9 cellular contexts compared by ENCODE assay signal in the genomic region with DNA sequence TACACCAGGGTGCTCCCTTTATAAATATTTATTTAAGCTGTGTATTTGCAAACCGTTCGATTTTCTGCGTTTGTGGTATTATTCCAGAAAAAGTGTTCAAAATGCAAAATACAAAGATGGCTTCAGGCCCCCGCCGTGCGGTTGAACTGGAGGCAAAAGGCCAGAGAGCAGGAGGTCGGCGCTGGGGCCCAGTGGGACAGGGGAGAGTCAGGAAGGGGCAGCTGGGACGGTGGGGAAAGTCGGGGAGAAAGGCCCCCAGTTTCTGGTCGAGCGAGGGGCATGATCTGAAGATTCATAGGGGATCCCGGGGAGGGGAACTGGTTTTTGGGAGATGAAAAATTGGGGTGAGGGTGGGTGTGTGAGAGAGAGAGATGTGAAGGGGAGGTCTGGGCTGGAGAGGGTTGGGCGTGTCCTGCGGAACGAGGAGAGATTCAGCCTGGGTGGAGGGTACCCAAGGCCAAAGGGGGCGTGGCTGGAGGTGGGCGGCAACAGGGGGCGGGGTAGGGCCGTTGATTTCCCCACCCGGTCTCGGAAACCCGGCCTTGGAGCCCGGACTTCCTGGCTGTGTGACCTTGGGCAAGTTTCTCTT. TPM values are rescaled to one million over a fixed set of nuclear protein-coding genes. Genes with fewer than 3 reads are reported as not detected.
DNase-seq lines count a peak whose midpoint lies in the region; ATAC-seq, FAIRE-seq and TF ChIP-seq lines count a peak whose summit lies in the region.
"Had no signal": no experiment of that assay in that cellular context is flagged by ENCODE, and none has a peak within 500 bp of the region (broad histone marks: within the 10 kb centered on the region; RNA-seq: fewer than 3 reads in every experiment).

No MANE protein-coding gene starts in this region.

- no peak for TF ChIP-seq EP300 in GM12878 (IDR thresholded peaks at IDR 0.05; ENCODE audit: borderline replicate concordance in 1 of 2, control insufficient read depth in 1 of 2, low read depth in 2 of 2, low read length in 2 of 2)

- H2AFZ ChIP-seq in GM12878 (ENCODE audit: control insufficient read depth, low read depth, low read length), result no peak overlapping the region

- SMC1A ChIA-PET in GM12878 (lab: Charles Lee; ENCODE audit: uncharacterized antibody, unreplicated experiment), result no interaction called here

- DNase-seq in CD1c-positive myeloid dendritic cell (ENCODE audit: extremely low spot score) (peak; percentile 41), HAP-1 (ENCODE audit: low spot score in 2 of 2) (peak; percentile 91 to 97), Panc1 (ENCODE audit: low read depth, low spot score) (no peak), GM12878 (ENCODE audit: low read depth, low spot score) (no peak), hypothalamus (lab: John Stamatoyannopoulos, UW) (peak in 30 of 51 donors; percentile 7 to 66 (median 36)), sciatic nerve (ENCODE audit: low spot score) (peak; percentile 94)

- no peak for TF ChIP-seq RAD21 in GM12878 (IDR thresholded peaks at IDR 0.05; ENCODE audit: insufficient read depth, low read depth, low read length)

- TF ChIP-seq CTCF in Panc1 (IDR thresholded peaks at IDR 0.05) (no peak), GM12878 (IDR thresholded peaks at IDR 0.05 in 2 of 3, conservative IDR thresholded peaks at IDR 0.05 in 1 of 3; ENCODE audit: control insufficient read depth in 2 of 3, extremely low read depth in 1 of 3, insufficient read depth in 1 of 3, low read depth in 3 of 3, low read length in 3 of 3) (no peak)

- H3K27me3 ChIP-seq in HAP-1 (ENCODE audit: low read depth) (no peaks in the 10 kb centered on the region), Panc1 (ENCODE audit: control insufficient read depth, insufficient read depth, low read length) (no peaks in the 10 kb centered on the region), GM12878 (replicated peaks in 1 of 2; ENCODE audit: control insufficient read depth in 2 of 2, insufficient read depth in 2 of 2, low read length in 1 of 2) (no peaks in the 10 kb centered on the region)

- RAD21 ChIA-PET in GM12878 (lab: Charles Lee; ENCODE audit: unreplicated experiment), result no interaction called here

- H3K4me3 ChIP-seq in HAP-1, result peak overlapping the region; percentile 64
- peak overlapping the region; percentile 91 to 92 for H3K4me3 ChIP-seq in Panc1 (ENCODE audit: low read depth in 2 of 2, low read length in 2 of 2)
- H3K4me3 ChIP-seq in GM12878, result peak overlapping the region; percentile 96; the same call in 1 of the 2 replicates

- BruUV-seq in Panc1 (replicated peaks; lab: Mats Ljungman, UMichigan) (no TSS peak), GM12878 (replicated peaks; lab: Mats Ljungman, UMichigan) (no TSS peak)

- H3K9me3 ChIP-seq in HAP-1 (no peaks in the 10 kb centered on the region), Panc1 (ENCODE audit: control insufficient read depth, insufficient read depth, low read depth, low read length) (no peaks in the 10 kb centered on the region), GM12878 (replicated peaks; ENCODE audit: control insufficient read depth, insufficient read depth, low read length) (no peaks in the 10 kb centered on the region)

- CTCF ChIA-PET in Panc1 (lab: Charles Lee), result no interaction called here
- CTCF ChIA-PET in GM12878 (lab: Yijun Ruan, JAX), result interaction anchor here (0.7 to 3.2 kb wide), 2 partner anchors 43 to 160 kb away, joined by 4 to 15 read pairs; no protein-coding TSS in a partner anchor

- H3K27ac ChIP-seq in Panc1 (ENCODE audit: low read length) (peak overlapping the region; percentile 92), GM12878 (ENCODE audit: control insufficient read depth, insufficient read depth) (peak overlapping the region; percentile 94)

- no peaks in the 10 kb centered on the region; the same call in 1 of the 2 replicates for H4K20me1 ChIP-seq in GM12878 (ENCODE audit: control insufficient read depth, insufficient read depth)

- peaks cover 26% of the 10 kb centered on the region for H3K4me1 ChIP-seq in HAP-1
- H3K4me1 ChIP-seq in Panc1 (ENCODE audit: control insufficient read depth, insufficient read depth, low read length), result peaks cover 15% of the 10 kb centered on the region
- no peaks in the 10 kb centered on the region for H3K4me1 ChIP-seq in GM12878 (ENCODE audit: control insufficient read depth, insufficient read depth, low read length)

- intact Hi-C loops in Panc1 (cut with micrococcal nuclease; ENCODE audit: unreplicated experiment) (no loop called here), GM12878 (cut with micrococcal nuclease; ENCODE audit: unreplicated experiment) (no loop called here), sciatic nerve (cut with DNase I) (no loop called here)

- peak overlapping the region; percentile 97 for H3K9ac ChIP-seq in GM12878 (ENCODE audit: control insufficient read depth, insufficient read depth, low read length)

- ATAC-seq in Panc1, result peak; percentile 70
- peak; percentile 64 for ATAC-seq in GM12878
- ATAC-seq in sciatic nerve, result peak; percentile 86
- ATAC-seq in HG03378 (IDR thresholded peaks at IDR 0.05; ENCODE audit: unreplicated experiment), result no peak
- ATAC-seq in GM18498 (IDR thresholded peaks at IDR 0.05; ENCODE audit: unreplicated experiment), result no peak

- H3K36me3 ChIP-seq in HAP-1 (replicated peaks), result no peaks in the 10 kb centered on the region
- no peaks in the 10 kb centered on the region for H3K36me3 ChIP-seq in Panc1 (ENCODE audit: control insufficient read depth, insufficient read depth, low read length)
- H3K36me3 ChIP-seq in GM12878 (ENCODE audit: control insufficient read depth in 2 of 2, insufficient read depth in 2 of 2, low read length in 1 of 2), result no peaks in the 10 kb centered on the region; a peak in 2 of 4 replicates

- peak; percentile 65 for FAIRE-seq in GM12878 (lab: Jason Lieb, UNC)

- POLR2A ChIA-PET in Panc1 (lab: Charles Lee), result no interaction called here
- POLR2A ChIA-PET in GM12878 (lab: Charles Lee), result no interaction called here

- peak overlapping the region; percentile 71 for H3K4me2 ChIP-seq in GM12878 (ENCODE audit: control insufficient read depth, insufficient read depth)

- in situ Hi-C loops in HAP-1 (cut with MboI; ENCODE audit: low sequenced_read_pairs), result no loop called here
- in situ Hi-C loops in Panc1 (cut with HindIII; ENCODE audit: low pct_unique_long_range_greater_than_20kb, low sequenced_read_pairs), result no loop called here
- in situ Hi-C loops in GM12878 (cut with MboI), result no loop called here

- WGBS in GM12878 (ENCODE audit: insufficient coverage, insufficient replicate concordance, low lambda C conversion rate, missing lambda C conversion rate), result 58% methylated on average over 15 of the region's 24 CpGs

- no peak for TF ChIP-seq POLR2A in GM12878 (IDR thresholded peaks at IDR 0.05; ENCODE audit: low read depth, low read length)

- peaks cover 9% of the 10 kb centered on the region for H3K79me2 ChIP-seq in GM12878 (ENCODE audit: control insufficient read depth, insufficient read depth, low read length)

RNA-seq across cellular contexts. Expression of a gene that starts 0.7 kb away (rescaled TPM):
- total RNA-seq in Panc1 (2021; ENCODE audit: unreplicated experiment) (150 TPM), GM12878 (2014; rRNA removed) (214 and 238 TPM in 2 replicates), GM12878 (2014; rRNA removed; fragmentation: Illumina TruSeq; extraction: Trizol) (36.9 and 45.4 TPM in 2 replicates), GM12878 (2021) (87.7 and 94.2 TPM in 2 replicates), sciatic nerve (35.7 TPM)
- 195 TPM for polyA plus RNA-seq in Panc1 (2012; ENCODE audit: insufficient read length)
- 14.8 and 15.0 TPM in 2 replicates for total RNA-seq in GM12878 (2013; cell fraction: nucleolus; rRNA removed)
- polyA plus RNA-seq in GM12878 (2011; ENCODE audit: low read depth), result 14.7 TPM
- polyA plus RNA-seq in GM12878 (2011; rRNA removed) (12.1 and 40.3 TPM in 2 replicates), GM12878 (2014; fragmentation: Illumina TruSeq; extraction: Trizol) (4.7 and 24.1 TPM in 2 replicates), GM12878 (2014; fragmentation: Nextera tagmentation; extraction: Ambion mirVana) (1 to 10 TPM in 1 of 2 experiments, under 1 TPM in 1; 0.72 to 3.0 TPM), GM12878 (2014; rRNA removed) (140 and 192 TPM in 2 replicates), GM12878 (2016; fragmentation: Nextera tagmentation; extraction: Ambion mirVana) (10 to 100 TPM; 68.5 to 77.9 TPM)
- polyA plus RNA-seq in GM12878 (2011; cell fraction: cytosol; rRNA removed), result 75.5 and 131 TPM in 2 replicates
- 108 and 125 TPM in 2 replicates for polyA plus RNA-seq in GM12878 (2011; cell fraction: nucleus; rRNA removed)
- polyA plus RNA-seq in GM12878 (2012), result 44.3 and 46.1 TPM in 2 replicates
- polyA minus RNA-seq in GM12878 (2011; rRNA and poly(A)+ RNA removed), result 10.6 and 37.0 TPM in 2 replicates
- 17.6 and 19.5 TPM in 2 replicates for polyA minus RNA-seq in GM12878 (2011; cell fraction: cytosol; rRNA and poly(A)+ RNA removed)
- polyA minus RNA-seq in GM12878 (2011; cell fraction: nucleus; rRNA and poly(A)+ RNA removed), result 16.2 and 25.3 TPM in 2 replicates

RNA-seq across cellular contexts. Expression of a gene that starts 3.8 kb away (rescaled TPM):
- not detected for total RNA-seq in Panc1 (2021; ENCODE audit: unreplicated experiment)
- not detected for polyA plus RNA-seq in Panc1 (2012; ENCODE audit: insufficient read length)
- not detected in 2 replicates for total RNA-seq in GM12878 (2013; cell fraction: nucleolus; rRNA removed)
- not detected in 2 replicates for total RNA-seq in GM12878 (2014; rRNA removed)
- total RNA-seq in GM12878 (2014; rRNA removed; fragmentation: Illumina TruSeq; extraction: Trizol), result not detected in 2 replicates
- total RNA-seq in GM12878 (2021), result not detected in 2 replicates
- polyA plus RNA-seq in GM12878 (2011; ENCODE audit: low read depth), result not detected
- not detected in 2 replicates for polyA plus RNA-seq in GM12878 (2011; rRNA removed)
- not detected in 2 replicates for polyA plus RNA-seq in GM12878 (2011; cell fraction: cytosol; rRNA removed)
- polyA plus RNA-seq in GM12878 (2011; cell fraction: nucleus; rRNA removed), result not detected in 2 replicates
- polyA plus RNA-seq in GM12878 (2012), result not detected in 2 replicates
- polyA plus RNA-seq in GM12878 (2014; fragmentation: Illumina TruSeq; extraction: Trizol), result not detected in 2 replicates
- not detected for polyA plus RNA-seq in GM12878 (2014; fragmentation: Nextera tagmentation; extraction: Ambion mirVana)
- polyA plus RNA-seq in GM12878 (2014; rRNA removed), result not detected in 2 replicates
- polyA plus RNA-seq in GM12878 (2016; fragmentation: Nextera tagmentation; extraction: Ambion mirVana), result not detected
- not detected in 2 replicates for polyA minus RNA-seq in GM12878 (2011; rRNA and poly(A)+ RNA removed)
- not detected in 2 replicates for polyA minus RNA-seq in GM12878 (2011; cell fraction: cytosol; rRNA and poly(A)+ RNA removed)
- polyA minus RNA-seq in GM12878 (2011; cell fraction: nucleus; rRNA and poly(A)+ RNA removed), result not detected in 2 replicates
- not detected for total RNA-seq in sciatic nerve
- total RNA-seq: activated CD8-positive, alpha-beta memory T cell treated with anti-CD3 and anti-CD28 coated beads for 36 hours had no signal

RNA-seq across cellular contexts. Expression of a gene that starts 15.7 kb away (rescaled TPM):
- total RNA-seq in Panc1 (2021; ENCODE audit: unreplicated experiment) (21.7 TPM), GM12878 (2014; rRNA removed) (1.3 and 1.6 TPM in 2 replicates), GM12878 (2014; rRNA removed; fragmentation: Illumina TruSeq; extraction: Trizol) (0.18 and 0.31 TPM in 2 replicates), GM12878 (2021) (9.2 and 11.3 TPM in 2 replicates), sciatic nerve (9.0 TPM)
- polyA plus RNA-seq in Panc1 (2012; ENCODE audit: insufficient read length), result 20.0 TPM
- 5.1 and 6.6 TPM in 2 replicates for total RNA-seq in GM12878 (2013; cell fraction: nucleolus; rRNA removed)
- polyA plus RNA-seq in GM12878 (2011; ENCODE audit: low read depth), result 1.6 TPM
- polyA plus RNA-seq in GM12878 (2011; rRNA removed) (0.06 and 0.18 TPM in 2 replicates), GM12878 (2014; fragmentation: Illumina TruSeq; extraction: Trizol) (0.04 TPM in 1 of 2 replicates, not detected in the other), GM12878 (2014; fragmentation: Nextera tagmentation; extraction: Ambion mirVana) (under 1 TPM in 1 of 2 experiments, not detected in 1; 0.04 TPM), GM12878 (2014; rRNA removed) (2.4 and 3.9 TPM in 2 replicates), GM12878 (2016; fragmentation: Nextera tagmentation; extraction: Ambion mirVana) (1 to 10 TPM; 1.6 to 1.7 TPM)
- polyA plus RNA-seq in GM12878 (2011; cell fraction: cytosol; rRNA removed), result 0.16 and 0.87 TPM in 2 replicates
- 2.8 and 4.7 TPM in 2 replicates for polyA plus RNA-seq in GM12878 (2011; cell fraction: nucleus; rRNA removed)
- polyA plus RNA-seq in GM12878 (2012), result 5.9 and 6.2 TPM in 2 replicates
- polyA minus RNA-seq in GM12878 (2011; rRNA and poly(A)+ RNA removed), result 0.29 and 0.77 TPM in 2 replicates
- 2.1 and 4.1 TPM in 2 replicates for polyA minus RNA-seq in GM12878 (2011; cell fraction: cytosol; rRNA and poly(A)+ RNA removed)
- polyA minus RNA-seq in GM12878 (2011; cell fraction: nucleus; rRNA and poly(A)+ RNA removed), result 0.85 and 1.5 TPM in 2 replicates

RNA-seq across cellular contexts. Expression of a gene that starts 17.7 kb away (rescaled TPM):
- total RNA-seq in Panc1 (2021; ENCODE audit: unreplicated experiment) (0.03 TPM), GM12878 (2014; rRNA removed) (not detected in 2 replicates), GM12878 (2014; rRNA removed; fragmentation: Illumina TruSeq; extraction: Trizol) (not detected in 2 replicates), GM12878 (2021) (not detected in 2 replicates), sciatic nerve (9.0 TPM)
- polyA plus RNA-seq in Panc1 (2012; ENCODE audit: insufficient read length), result 0.21 TPM
- total RNA-seq in GM12878 (2013; cell fraction: nucleolus; rRNA removed), result not detected in 2 replicates
- 0.05 TPM for polyA plus RNA-seq in GM12878 (2011; ENCODE audit: low read depth)
- polyA plus RNA-seq in GM12878 (2011; rRNA removed) (not detected in 2 replicates), GM12878 (2014; fragmentation: Illumina TruSeq; extraction: Trizol) (0.03 TPM in 1 of 2 replicates, not detected in the other), GM12878 (2014; fragmentation: Nextera tagmentation; extraction: Ambion mirVana) (not detected), GM12878 (2014; rRNA removed) (not detected in 2 replicates), GM12878 (2016; fragmentation: Nextera tagmentation; extraction: Ambion mirVana) (not detected)
- not detected in 2 replicates for polyA plus RNA-seq in GM12878 (2011; cell fraction: cytosol; rRNA removed)
- polyA plus RNA-seq in GM12878 (2011; cell fraction: nucleus; rRNA removed), result not detected in 2 replicates
- polyA plus RNA-seq in GM12878 (2012), result 0.05 and 0.06 TPM in 2 replicates
- polyA minus RNA-seq in GM12878 (2011; rRNA and poly(A)+ RNA removed), result not detected in 2 replicates
- polyA minus RNA-seq in GM12878 (2011; cell fraction: cytosol; rRNA and poly(A)+ RNA removed), result not detected in 2 replicates
- not detected in 2 replicates for polyA minus RNA-seq in GM12878 (2011; cell fraction: nucleus; rRNA and poly(A)+ RNA removed)
- total RNA-seq: activated CD8-positive, alpha-beta memory T cell treated with anti-CD3 and anti-CD28 coated beads for 36 hours had no signal

RNA-seq across cellular contexts. Expression of a gene that starts 24.2 kb away (rescaled TPM):
- total RNA-seq in Panc1 (2021; ENCODE audit: unreplicated experiment) (93.1 TPM), GM12878 (2014; rRNA removed) (9.1 and 14.0 TPM in 2 replicates), GM12878 (2014; rRNA removed; fragmentation: Illumina TruSeq; extraction: Trizol) (6.8 TPM in 2 replicates), GM12878 (2021) (20.4 and 23.6 TPM in 2 replicates), sciatic nerve (11.5 TPM)
- polyA plus RNA-seq in Panc1 (2012; ENCODE audit: insufficient read length), result 138 TPM
- total RNA-seq in GM12878 (2013; cell fraction: nucleolus; rRNA removed), result 6.6 and 9.7 TPM in 2 replicates
- 5.5 TPM for polyA plus RNA-seq in GM12878 (2011; ENCODE audit: low read depth)
- polyA plus RNA-seq in GM12878 (2011; rRNA removed) (6.4 and 12.3 TPM in 2 replicates), GM12878 (2014; fragmentation: Illumina TruSeq; extraction: Trizol) (2.7 and 6.5 TPM in 2 replicates), GM12878 (2014; fragmentation: Nextera tagmentation; extraction: Ambion mirVana) (1 to 10 TPM in 1 of 2 experiments, under 1 TPM in 1; 0.87 to 4.7 TPM), GM12878 (2014; rRNA removed) (14.3 and 16.7 TPM in 2 replicates), GM12878 (2016; fragmentation: Nextera tagmentation; extraction: Ambion mirVana) (10 to 100 TPM in 1 of 2 experiments, 1 to 10 TPM in 1; 8.9 to 10.4 TPM)
- 18.2 and 20.5 TPM in 2 replicates for polyA plus RNA-seq in GM12878 (2011; cell fraction: cytosol; rRNA removed)
- 56.0 and 56.6 TPM in 2 replicates for polyA plus RNA-seq in GM12878 (2011; cell fraction: nucleus; rRNA removed)
- 14.0 and 17.1 TPM in 2 replicates for polyA plus RNA-seq in GM12878 (2012)
- polyA minus RNA-seq in GM12878 (2011; rRNA and poly(A)+ RNA removed), result 1.5 and 9.1 TPM in 2 replicates
- polyA minus RNA-seq in GM12878 (2011; cell fraction: cytosol; rRNA and poly(A)+ RNA removed), result 2.1 and 2.9 TPM in 2 replicates
- 7.4 and 9.6 TPM in 2 replicates for polyA minus RNA-seq in GM12878 (2011; cell fraction: nucleus; rRNA and poly(A)+ RNA removed)

Comparison
In these comparisons a context has a peak if more than half of its experiments do, and no peak if none do; other contexts are left out.
1. DNase-seq: peak in CD1c-positive myeloid dendritic cell (single experiment), HAP-1 (2 of 2), hypothalamus (30 of 51) and sciatic nerve (single experiment); none in Panc1 (single experiment) and GM12878 (single experiment).
2. ATAC-seq: peak in Panc1 (single experiment), GM12878 (single experiment) and sciatic nerve (single experiment); none in HG03378 (single experiment) and GM18498 (single experiment).
3. Peak in every context shown above with its lines, with median percentiles within 50 percentile points of each other: H3K4me3 ChIP-seq.